Comparison of ENCODE assay signal across 12 cellular contexts in the genomic region with DNA sequence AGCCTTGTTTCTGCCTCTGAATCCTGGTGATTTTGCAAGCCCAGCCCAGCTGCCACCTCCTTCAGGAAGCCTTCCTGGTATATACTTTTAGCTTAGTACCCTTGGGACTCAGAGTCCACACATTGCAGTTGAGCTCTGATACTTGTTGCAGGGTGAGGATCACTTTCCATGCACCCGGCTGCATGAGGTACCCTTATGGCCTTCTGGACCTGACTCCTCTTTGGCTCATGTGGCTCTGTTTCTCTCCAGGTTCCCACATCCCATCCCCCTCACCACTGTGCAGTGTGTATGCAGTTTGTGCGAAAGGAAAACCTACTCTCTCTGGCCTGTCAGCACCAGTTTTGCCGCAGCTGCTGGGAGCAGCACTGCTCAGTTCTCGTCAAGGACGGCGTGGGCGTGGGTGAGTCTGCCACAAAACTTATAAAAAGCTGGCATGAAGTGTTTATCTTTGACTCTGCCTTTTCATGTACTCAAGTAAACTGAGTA. TPM values are rescaled to one million over a fixed set of nuclear protein-coding genes. Genes with fewer than 3 reads are reported as not detected.
A peak's percentile ranks its signal among the peaks of the same experiment; 100 is the strongest.
DNase-seq lines count a peak whose midpoint lies in the region; ATAC-seq and TF ChIP-seq lines count a peak whose summit lies in the region.
"Had no signal": no experiment of that assay in that cellular context is flagged by ENCODE, and none has a peak within 500 bp of the region (broad histone marks: within the 10 kb centered on the region; RNA-seq: fewer than 3 reads in every experiment).

No MANE protein-coding gene starts in this region.

- H3K4me1 Mint-ChIP-seq in WTC11 = peaks cover 33% of the 10 kb centered on the region
- H3K4me1 Mint-ChIP-seq: CD14-positive monocyte had no signal

- peak overlapping the region; percentile 78 for H3K27ac Mint-ChIP-seq in WTC11
- H3K27ac Mint-ChIP-seq: progenitor cell of endocrine pancreas had no signal

- no peaks in the 10 kb centered on the region for H3K27me3 Mint-ChIP-seq in WTC11 (ENCODE audit: low read depth)
- H3K27me3 Mint-ChIP-seq: progenitor cell of endocrine pancreas had no signal

- POLR2A ChIA-PET in WTC11 (lab: Charles Lee) = interaction anchor here (0.5 kb wide), 1 partner anchor 186 kb away, joined by 3 read pairs; no protein-coding TSS in a partner anchor

- no peak overlapping the region for H3K4me3 ChIP-seq in BLaER1
- H3K4me3 ChIP-seq in mucosa of rectum (ENCODE audit: low read length in 2 of 2) = peak overlapping the region; percentile 34 to 42

- ATAC-seq in WTC11 (no peak), HG02623 (IDR thresholded peaks at IDR 0.05; ENCODE audit: unreplicated experiment) (no peak)

- H3K9ac ChIP-seq in BLaER1 (no peak overlapping the region), mucosa of rectum (ENCODE audit: low read depth in 1 of 2, low read length in 2 of 2) (no peak overlapping the region)

- H4K20me1 ChIP-seq in BLaER1 = peaks cover 21% of the 10 kb centered on the region

- H3K36me3 Mint-ChIP-seq in WTC11 = peaks cover 56% of the 10 kb centered on the region

- H3K36me3 ChIP-seq in BLaER1 (peaks cover 99% of the 10 kb centered on the region), mucosa of rectum (ENCODE audit: control insufficient read depth in 2 of 2, insufficient read depth in 2 of 2, low read length in 2 of 2) (peaks cover 48 to 49% of the 10 kb centered on the region in 2 donors)

- H3K4me2 ChIP-seq in BLaER1 = no peak overlapping the region

- CTCF ChIA-PET in WTC11 (lab: Charles Lee) = no interaction called here

- no peak for DNase-seq in WTC11 (ENCODE audit: low spot score)
- DNase-seq in NCI-H1105 treated with DMSO at 0.1 percent for 48 hours (lab: John Stamatoyannopoulos, UW) = no peak
- no peak for DNase-seq in NCI-H524 (lab: John Stamatoyannopoulos, UW)
- DNase-seq: kidney glomerular epithelial cell; NCI-H226; stimulated activated CD8-positive, alpha-beta memory T cell treated with anti-CD3 and anti-CD28 coated beads, Interleukin-4, amount 100 ng/mL, for 48 hours had no signal

- H3K9me3 ChIP-seq in BLaER1 (no peaks in the 10 kb centered on the region), mucosa of rectum (ENCODE audit: control insufficient read depth in 2 of 2, low read length in 2 of 2) (no peaks in the 10 kb centered on the region)

- H3K4me3 Mint-ChIP-seq in WTC11 = no peak overlapping the region
- H3K4me3 Mint-ChIP-seq: CD14-positive monocyte had no signal

- H3K27me3 ChIP-seq in BLaER1 (no peaks in the 10 kb centered on the region), mucosa of rectum (ENCODE audit: control insufficient read depth in 2 of 2, insufficient read depth in 2 of 2, low read length in 2 of 2) (no peaks in the 10 kb centered on the region)

- H3K27ac ChIP-seq in BLaER1 = peak overlapping the region; percentile 1; the same call in 1 of the 2 replicates
- peak overlapping the region; percentile 13 to 35 for H3K27ac ChIP-seq in mucosa of rectum (ENCODE audit: low read depth in 2 of 2, low read length in 2 of 2)
- H3K27ac ChIP-seq: VCaP had no signal

- TF ChIP-seq CTCF in WTC11 (IDR thresholded peaks at IDR 0.05) = no peak

- no peaks in the 10 kb centered on the region for H3K9me3 Mint-ChIP-seq in WTC11
- H3K9me3 Mint-ChIP-seq: CD14-positive monocyte had no signal

- peaks cover 18% of the 10 kb centered on the region for H3K4me1 ChIP-seq in BLaER1
- peaks cover 8 to 22% of the 10 kb centered on the region in 2 donors for H3K4me1 ChIP-seq in mucosa of rectum (ENCODE audit: control insufficient read depth in 2 of 2, insufficient read depth in 2 of 2, low read length in 2 of 2)

TF ChIP-seq in WTC11, 78 proteins besides CTCF, POLR2A, EP300 and RAD21:
- no peak for TF ChIP-seq PREB (CRISPR knock-in tag; IDR thresholded peaks at IDR 0.05; ENCODE audit: borderline replicate concordance)
- TF ChIP-seq, protein P1, sequence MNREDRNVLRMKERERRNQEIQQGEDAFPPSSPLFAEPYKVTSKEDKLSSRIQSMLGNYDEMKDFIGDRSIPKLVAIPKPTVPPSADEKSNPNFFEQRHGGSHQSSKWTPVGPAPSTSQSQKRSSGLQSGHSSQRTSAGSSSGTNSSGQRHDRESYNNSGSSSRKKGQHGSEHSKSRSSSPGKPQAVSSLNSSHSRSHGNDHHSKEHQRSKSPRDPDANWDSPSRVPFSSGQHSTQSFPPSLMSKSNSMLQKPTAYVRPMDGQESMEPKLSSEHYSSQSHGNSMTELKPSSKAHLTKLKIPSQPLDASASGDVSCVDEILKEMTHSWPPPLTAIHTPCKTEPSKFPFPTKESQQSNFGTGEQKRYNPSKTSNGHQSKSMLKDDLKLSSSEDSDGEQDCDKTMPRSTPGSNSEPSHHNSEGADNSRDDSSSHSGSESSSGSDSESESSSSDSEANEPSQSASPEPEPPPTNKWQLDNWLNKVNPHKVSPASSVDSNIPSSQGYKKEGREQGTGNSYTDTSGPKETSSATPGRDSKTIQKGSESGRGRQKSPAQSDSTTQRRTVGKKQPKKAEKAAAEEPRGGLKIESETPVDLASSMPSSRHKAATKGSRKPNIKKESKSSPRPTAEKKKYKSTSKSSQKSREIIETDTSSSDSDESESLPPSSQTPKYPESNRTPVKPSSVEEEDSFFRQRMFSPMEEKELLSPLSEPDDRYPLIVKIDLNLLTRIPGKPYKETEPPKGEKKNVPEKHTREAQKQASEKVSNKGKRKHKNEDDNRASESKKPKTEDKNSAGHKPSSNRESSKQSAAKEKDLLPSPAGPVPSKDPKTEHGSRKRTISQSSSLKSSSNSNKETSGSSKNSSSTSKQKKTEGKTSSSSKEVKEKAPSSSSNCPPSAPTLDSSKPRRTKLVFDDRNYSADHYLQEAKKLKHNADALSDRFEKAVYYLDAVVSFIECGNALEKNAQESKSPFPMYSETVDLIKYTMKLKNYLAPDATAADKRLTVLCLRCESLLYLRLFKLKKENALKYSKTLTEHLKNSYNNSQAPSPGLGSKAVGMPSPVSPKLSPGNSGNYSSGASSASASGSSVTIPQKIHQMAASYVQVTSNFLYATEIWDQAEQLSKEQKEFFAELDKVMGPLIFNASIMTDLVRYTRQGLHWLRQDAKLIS (CRISPR knock-in tag; IDR thresholded peaks at IDR 0.05; ENCODE audit: borderline replicate concordance) = no peak
- no peak for TF ChIP-seq NFE2L1 (CRISPR knock-in tag; IDR thresholded peaks at IDR 0.05)
TF ChIP-seq in WTC11: peak in this region for 0.

RNA-seq across cellular contexts. Expression of gene P4HTM, which starts 23.1 kb away (rescaled TPM):
- total RNA-seq in WTC11 (2021) = 21.9 to 28.8 TPM (median 28.2 TPM) in 3 replicates

RNA-seq across cellular contexts. Expression of gene WDR6, which starts 40.3 kb away (rescaled TPM):
- total RNA-seq in WTC11 (2021) = 204 to 213 TPM (median 209 TPM) in 3 replicates

RNA-seq across cellular contexts. Expression of gene ARIH2, which starts 48.3 kb away (rescaled TPM):
- 86.2 to 134 TPM (median 95.1 TPM) in 3 replicates for total RNA-seq in WTC11 (2021)

RNA-seq across cellular contexts. Expression of gene DALRD3, which starts 51.5 kb away (rescaled TPM):
- total RNA-seq in WTC11 (2021) = 38.8 to 41.4 TPM (median 39.6 TPM) in 3 replicates

RNA-seq across cellular contexts. Expression of gene NDUFAF3, which starts 55.0 kb away (rescaled TPM):
- total RNA-seq in WTC11 (2021) = 36.8 to 50.3 TPM (median 49.6 TPM) in 3 replicates
